8 cellular contexts compared by ENCODE assay signal in the genomic region with DNA sequence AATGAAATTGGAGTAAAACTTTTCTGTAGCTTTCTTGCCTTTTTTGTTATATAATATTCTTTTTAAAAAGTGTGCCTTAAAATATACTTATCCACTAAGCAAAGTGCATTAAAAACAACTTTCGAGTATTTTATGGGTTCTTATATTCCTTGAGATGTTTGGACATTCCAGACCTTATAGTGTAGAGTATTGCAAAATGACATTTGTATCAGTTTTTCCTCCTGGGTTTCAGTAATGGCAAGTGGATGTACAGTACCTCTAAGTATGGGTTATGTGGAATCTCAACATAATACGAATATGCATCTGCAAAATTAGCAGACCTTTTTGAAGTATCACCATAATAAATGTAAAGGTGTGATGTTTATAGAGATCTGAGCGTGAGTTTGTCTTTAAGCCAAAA. TPM values are rescaled to one million over a fixed set of nuclear protein-coding genes. Genes with fewer than 3 reads are reported as not detected.
A peak's percentile ranks its signal among the peaks of the same experiment; 100 is the strongest.
DNase-seq lines count a peak whose midpoint lies in the region; ATAC-seq and TF ChIP-seq lines count a peak whose summit lies in the region.

No MANE protein-coding gene starts in this region.

- H3K4me1 Mint-ChIP-seq in activated CD4-positive, alpha-beta memory T cell treated with anti-CD3 and anti-CD28 coated beads for 36 hours (ENCODE audit: low read depth), result peaks cover 55% of the 10 kb centered on the region
- H3K4me1 Mint-ChIP-seq in stimulated activated naive CD8-positive, alpha-beta T cell treated with anti-CD3 and anti-CD28 coated beads, Interleukin-15, amount 100 ng/mL, for 72 hours, result peaks cover 48% of the 10 kb centered on the region

- intact Hi-C loops in activated CD4-positive, alpha-beta memory T cell treated with anti-CD3 and anti-CD28 coated beads for 36 hours (cut with micrococcal nuclease), result loop anchor here (2.0 kb wide), 3 partner anchors 26 to 62 kb away; no protein-coding TSS in a partner anchor

- peak overlapping the region; percentile 78 for H3K4me2 ChIP-seq in SK-N-SH

- DNase-seq in SK-N-SH (no peak), NCI-H146 (lab: John Stamatoyannopoulos, UW) (no peak)
- no peak for DNase-seq in activated CD4-positive, alpha-beta memory T cell treated with anti-CD3 and anti-CD28 coated beads for 36 hours
- DNase-seq in stimulated activated naive CD8-positive, alpha-beta T cell treated with anti-CD3 and anti-CD28 coated beads, Interleukin-15, amount 100 ng/mL, for 72 hours, result no peak

- POLR2A ChIA-PET in SK-N-SH (lab: Yijun Ruan, JAX), result no interaction called here
- POLR2A ChIA-PET in activated CD4-positive, alpha-beta memory T cell treated with anti-CD3 and anti-CD28 coated beads for 36 hours (lab: Charles Lee), result no interaction called here

- no peaks in the 10 kb centered on the region for H3K9me2 ChIP-seq in SK-N-SH

- peak overlapping the region; percentile 74 to 96 for H3K4me3 ChIP-seq in SK-N-SH (ENCODE audit: low read depth in 2 of 2, low read length in 1 of 2)
- H3K4me3 ChIP-seq in iPS-15b (ENCODE audit: low read depth, low read length), result peak overlapping the region; percentile 95

- peak overlapping the region; percentile 44 for H3K27ac Mint-ChIP-seq in activated CD4-positive, alpha-beta memory T cell treated with anti-CD3 and anti-CD28 coated beads for 36 hours
- peak overlapping the region; percentile 99 to 100 for H3K27ac Mint-ChIP-seq in stimulated activated naive CD8-positive, alpha-beta T cell treated with anti-CD3 and anti-CD28 coated beads, Interleukin-15, amount 100 ng/mL, for 72 hours

- CTCF ChIA-PET in SK-N-SH (lab: Yijun Ruan, JAX), result interaction anchor here (1.0 to 9.3 kb wide), 11 partner anchors 16 to 372 kb away, joined by 3 to 100 read pairs (median 4); a partner anchor contains a TSS
- CTCF ChIA-PET in activated CD4-positive, alpha-beta memory T cell treated with anti-CD3 and anti-CD28 coated beads for 36 hours (lab: Charles Lee), result interaction anchor here (2.7 to 5.5 kb wide), 2 partner anchors 56 to 99 kb away, joined by 11 to 46 read pairs; no protein-coding TSS in a partner anchor

- H3K79me2 ChIP-seq in SK-N-SH (ENCODE audit: insufficient read depth), result peaks cover 83% of the 10 kb centered on the region

- H3K9me3 Mint-ChIP-seq in activated CD4-positive, alpha-beta memory T cell treated with anti-CD3 and anti-CD28 coated beads for 36 hours, result no peaks in the 10 kb centered on the region
- no peaks in the 10 kb centered on the region for H3K9me3 Mint-ChIP-seq in stimulated activated naive CD8-positive, alpha-beta T cell treated with anti-CD3 and anti-CD28 coated beads, Interleukin-15, amount 100 ng/mL, for 72 hours

- H3K27me3 ChIP-seq in SK-N-SH (ENCODE audit: insufficient read depth) (no peaks in the 10 kb centered on the region), iPS-15b (ENCODE audit: control insufficient read depth, insufficient read depth, low read length) (no peaks in the 10 kb centered on the region)

- H2AFZ ChIP-seq in SK-N-SH (ENCODE audit: low read depth), result no peak overlapping the region

- peaks cover 17% of the 10 kb centered on the region for H3F3A ChIP-seq in SK-N-SH (replicated peaks; ENCODE audit: insufficient read depth)

- H3K36me3 ChIP-seq in SK-N-SH (replicated peaks in 1 of 2; ENCODE audit: control insufficient read depth in 1 of 2, insufficient read depth in 2 of 2, low read length in 1 of 2), result peaks cover 13 to 24% of the 10 kb centered on the region in 2 experiments
- no peaks in the 10 kb centered on the region for H3K36me3 ChIP-seq in iPS-15b (ENCODE audit: control insufficient read depth, insufficient read depth, low read length)

- no peak for ATAC-seq in SK-N-SH treated with all-trans-retinoic acid at 6 μM for 48 hours
- ATAC-seq in stimulated activated naive CD8-positive, alpha-beta T cell treated with anti-CD3 and anti-CD28 coated beads, Interleukin-15, amount 100 ng/mL, for 72 hours, result no peak
- no peak for ATAC-seq in GM19452 (IDR thresholded peaks at IDR 0.05; ENCODE audit: unreplicated experiment)
- no peak for ATAC-seq in GM21381 (IDR thresholded peaks at IDR 0.05; ENCODE audit: unreplicated experiment)

- TF ChIP-seq EP300 in SK-N-SH (IDR thresholded peaks at IDR 0.05; ENCODE audit: borderline replicate concordance in 1 of 2, low read depth in 1 of 2, low read length in 1 of 2), result no peak

- H3K9me3 ChIP-seq in SK-N-SH, result no peaks in the 10 kb centered on the region
- H3K9me3 ChIP-seq in iPS-15b (ENCODE audit: control insufficient read depth, insufficient read depth, low read length), result no peaks in the 10 kb centered on the region

- H4K20me1 ChIP-seq in SK-N-SH (ENCODE audit: insufficient read depth), result peaks cover 67% of the 10 kb centered on the region

- H3K9ac ChIP-seq in SK-N-SH, result peak overlapping the region; percentile 92
- no peak overlapping the region for H3K9ac ChIP-seq in iPS-15b (ENCODE audit: low read depth, low read length)

- H3K27ac ChIP-seq in SK-N-SH (ENCODE audit: low read depth in 2 of 2, low read length in 1 of 2), result peak overlapping the region in 1 of 2 experiments; percentile 97; a peak in 2 of 4 replicates

- peak overlapping the region; percentile 94 for H3K4me3 Mint-ChIP-seq in activated CD4-positive, alpha-beta memory T cell treated with anti-CD3 and anti-CD28 coated beads for 36 hours
- H3K4me3 Mint-ChIP-seq in stimulated activated naive CD8-positive, alpha-beta T cell treated with anti-CD3 and anti-CD28 coated beads, Interleukin-15, amount 100 ng/mL, for 72 hours, result peak overlapping the region; percentile 77 to 98

- H3K27me3 Mint-ChIP-seq in activated CD4-positive, alpha-beta memory T cell treated with anti-CD3 and anti-CD28 coated beads for 36 hours, result peaks cover 5% of the 10 kb centered on the region
- no peaks in the 10 kb centered on the region for H3K27me3 Mint-ChIP-seq in stimulated activated naive CD8-positive, alpha-beta T cell treated with anti-CD3 and anti-CD28 coated beads, Interleukin-15, amount 100 ng/mL, for 72 hours

- peaks cover 19% of the 10 kb centered on the region for H3K36me3 Mint-ChIP-seq in activated CD4-positive, alpha-beta memory T cell treated with anti-CD3 and anti-CD28 coated beads for 36 hours

- no peak for TF ChIP-seq CTCF in SK-N-SH (IDR thresholded peaks at IDR 0.05)

- peaks cover 0 to 24% of the 10 kb centered on the region in 2 experiments; a peak in 3 of 4 replicates for H3K4me1 ChIP-seq in SK-N-SH (ENCODE audit: control insufficient read depth in 1 of 2, insufficient read depth in 2 of 2, low read depth in 1 of 2, low read length in 1 of 2)
- peaks cover 4% of the 10 kb centered on the region for H3K4me1 ChIP-seq in iPS-15b (ENCODE audit: control insufficient read depth, insufficient read depth, low read length)

- 16% methylated on average over 3 of the region's 3 CpGs for WGBS in SK-N-SH (ENCODE audit: low lambda C conversion rate)

- no peak for TF ChIP-seq RAD21 in SK-N-SH (IDR thresholded peaks at IDR 0.05; ENCODE audit: low read length)

TF ChIP-seq in SK-N-SH, 30 proteins besides CTCF, POLR2A, EP300 and RAD21 (continues in another document):
- TF ChIP-seq CHD2 (IDR thresholded peaks at IDR 0.05; ENCODE audit: low read length, partially characterized antibody), result no peak

TF ChIP-seq in SK-N-SH treated with all-trans-retinoic acid at 6 μM for 48 hours, 23 proteins besides CTCF, POLR2A, EP300 and RAD21 (continues in another document):
- TF ChIP-seq, protein P1, sequence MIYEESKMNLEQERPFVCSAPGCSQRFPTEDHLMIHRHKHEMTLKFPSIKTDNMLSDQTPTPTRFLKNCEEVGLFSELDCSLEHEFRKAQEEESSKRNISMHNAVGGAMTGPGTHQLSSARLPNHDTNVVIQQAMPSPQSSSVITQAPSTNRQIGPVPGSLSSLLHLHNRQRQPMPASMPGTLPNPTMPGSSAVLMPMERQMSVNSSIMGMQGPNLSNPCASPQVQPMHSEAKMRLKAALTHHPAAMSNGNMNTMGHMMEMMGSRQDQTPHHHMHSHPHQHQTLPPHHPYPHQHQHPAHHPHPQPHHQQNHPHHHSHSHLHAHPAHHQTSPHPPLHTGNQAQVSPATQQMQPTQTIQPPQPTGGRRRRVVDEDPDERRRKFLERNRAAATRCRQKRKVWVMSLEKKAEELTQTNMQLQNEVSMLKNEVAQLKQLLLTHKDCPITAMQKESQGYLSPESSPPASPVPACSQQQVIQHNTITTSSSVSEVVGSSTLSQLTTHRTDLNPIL (CRISPR knock-in tag; IDR thresholded peaks at IDR 0.05; ENCODE audit: low read depth), result no peak
- TF ChIP-seq SNAI2 (CRISPR knock-in tag; IDR thresholded peaks at IDR 0.05), result no peak
- no peak for TF ChIP-seq ZNF8 (CRISPR knock-in tag; IDR thresholded peaks at IDR 0.05)
- TF ChIP-seq RARB (CRISPR knock-in tag; IDR thresholded peaks at IDR 0.05), result no peak
- TF ChIP-seq, protein P2, sequence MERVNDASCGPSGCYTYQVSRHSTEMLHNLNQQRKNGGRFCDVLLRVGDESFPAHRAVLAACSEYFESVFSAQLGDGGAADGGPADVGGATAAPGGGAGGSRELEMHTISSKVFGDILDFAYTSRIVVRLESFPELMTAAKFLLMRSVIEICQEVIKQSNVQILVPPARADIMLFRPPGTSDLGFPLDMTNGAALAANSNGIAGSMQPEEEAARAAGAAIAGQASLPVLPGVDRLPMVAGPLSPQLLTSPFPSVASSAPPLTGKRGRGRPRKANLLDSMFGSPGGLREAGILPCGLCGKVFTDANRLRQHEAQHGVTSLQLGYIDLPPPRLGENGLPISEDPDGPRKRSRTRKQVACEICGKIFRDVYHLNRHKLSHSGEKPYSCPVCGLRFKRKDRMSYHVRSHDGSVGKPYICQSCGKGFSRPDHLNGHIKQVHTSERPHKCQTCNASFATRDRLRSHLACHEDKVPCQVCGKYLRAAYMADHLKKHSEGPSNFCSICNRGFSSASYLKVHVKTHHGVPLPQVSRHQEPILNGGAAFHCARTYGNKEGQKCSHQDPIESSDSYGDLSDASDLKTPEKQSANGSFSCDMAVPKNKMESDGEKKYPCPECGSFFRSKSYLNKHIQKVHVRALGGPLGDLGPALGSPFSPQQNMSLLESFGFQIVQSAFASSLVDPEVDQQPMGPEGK (CRISPR knock-in tag; IDR thresholded peaks at IDR 0.05; ENCODE audit: borderline replicate concordance), result no peak
- no peak for TF ChIP-seq OSR1 (CRISPR knock-in tag; IDR thresholded peaks at IDR 0.05)
- no peak for TF ChIP-seq ESRRG (CRISPR knock-in tag; IDR thresholded peaks at IDR 0.05)
- no peak for TF ChIP-seq PPARA (CRISPR knock-in tag; IDR thresholded peaks at IDR 0.05; ENCODE audit: borderline replicate concordance)
- TF ChIP-seq BACH2 (CRISPR knock-in tag; IDR thresholded peaks at IDR 0.05; ENCODE audit: borderline replicate concordance), result no peak
- no peak for TF ChIP-seq GLIS3 (CRISPR knock-in tag; IDR thresholded peaks at IDR 0.05)
- TF ChIP-seq ZFP3 (CRISPR knock-in tag; IDR thresholded peaks at IDR 0.05), result no peak
- no peak for TF ChIP-seq TOX (CRISPR knock-in tag; IDR thresholded peaks at IDR 0.05; ENCODE audit: borderline replicate concordance)
- no peak for TF ChIP-seq ZFP30 (CRISPR knock-in tag; IDR thresholded peaks at IDR 0.05)

RNA-seq across cellular contexts. Expression of a gene that starts 2.7 kb away (rescaled TPM):
- 23.1 and 30.3 TPM in 2 replicates for polyA plus RNA-seq in SK-N-SH (2012; rRNA removed)
- polyA plus RNA-seq in SK-N-SH (2012; cell fraction: cytosol; rRNA removed), result 21.2 and 24.2 TPM in 2 replicates
- 52.2 and 80.8 TPM in 2 replicates for polyA plus RNA-seq in SK-N-SH (2012; cell fraction: nucleus; rRNA removed)
- 10 to 100 TPM; 29.6 to 30.5 TPM for total RNA-seq in activated CD4-positive, alpha-beta memory T cell treated with anti-CD3 and anti-CD28 coated beads for 36 hours
